Comparison of ENCODE assay signal across 20 cellular contexts in genomic region chr17:80377798-80378197, GRCh38.
"Had no signal": no experiment of that assay in that cellular context is flagged by ENCODE, and none has a peak within 500 bp of the region (broad histone marks: within the 10 kb centered on the region; RNA-seq: fewer than 3 reads in every experiment).

No MANE protein-coding gene starts in this region.

- FAIRE-seq: endometrium had no signal

- H3K4me1 ChIP-seq: body of pancreas, esophagus muscularis mucosa, lower lobe of right lung, right atrium auricular region, suprapubic skin, upper lobe of right lung had no signal

- H3K27me3 ChIP-seq: body of pancreas, dorsolateral prefrontal cortex, esophagus muscularis mucosa, neutrophil, right atrium auricular region, suprapubic skin, upper lobe of right lung had no signal

- H3K4me3 Mint-ChIP-seq: activated CD8-positive, alpha-beta T cell treated with anti-CD3 and anti-CD28 coated beads for 36 hours; immature natural killer cell had no signal

- H3K9me3 Mint-ChIP-seq: activated CD8-positive, alpha-beta T cell treated with anti-CD3 and anti-CD28 coated beads for 36 hours; immature natural killer cell had no signal

- H3K27ac Mint-ChIP-seq: activated CD8-positive, alpha-beta T cell treated with anti-CD3 and anti-CD28 coated beads for 36 hours had no signal

- ATAC-seq: activated CD8-positive, alpha-beta T cell treated with anti-CD3 and anti-CD28 coated beads for 36 hours; body of pancreas; left cardiac atrium; upper lobe of right lung had no signal

- H3K27me3 Mint-ChIP-seq: activated CD8-positive, alpha-beta T cell treated with anti-CD3 and anti-CD28 coated beads for 36 hours had no signal

- H3K9me3 ChIP-seq: body of pancreas, esophagus muscularis mucosa, lower lobe of right lung, neutrophil, right atrium auricular region, suprapubic skin, upper lobe of right lung had no signal

- DNase-seq: activated CD4-positive, CD25-positive, alpha-beta regulatory T cell treated with anti-CD3 and anti-CD28 coated beads, Interleukin-2, amount 50 U/mL, for 72 hours; activated CD8-positive, alpha-beta memory T cell treated with anti-CD3 and anti-CD28 coated beads, Interleukin-2, amount 50 U/mL, for 4 hours; activated CD8-positive, alpha-beta T cell treated with anti-CD3 and anti-CD28 coated beads for 36 hours; body of pancreas; foreskin fibroblast; glutamatergic neuron; immature natural killer cell; left cardiac atrium; lower lobe of right lung; midbrain; SHP77 treated with DMSO at 0.1 percent for 48 hours; stimulated activated CD4-positive, alpha-beta T cell treated with anti-CD3 and anti-CD28 coated beads, Interleukin-2, amount 100 ng/mL, for 24 hours; stimulated activated naive CD4-positive, alpha-beta T cell; upper lobe of right lung had no signal

- H3K27ac ChIP-seq: body of pancreas, dorsolateral prefrontal cortex, esophagus muscularis mucosa, lower lobe of right lung, neutrophil, right atrium auricular region, suprapubic skin, upper lobe of right lung had no signal

- H3K4me3 ChIP-seq: body of pancreas, dorsolateral prefrontal cortex, esophagus muscularis mucosa, lower lobe of right lung, right atrium auricular region, suprapubic skin, upper lobe of right lung had no signal

- H3K4me1 Mint-ChIP-seq: immature natural killer cell had no signal
